8 cellular contexts compared by ENCODE assay signal in genomic region chr17:49567871-49568694, GRCh38. TPM values are rescaled to one million over a fixed set of nuclear protein-coding genes. Genes with fewer than 3 reads are reported as not detected.
DNase-seq lines count a peak whose midpoint lies in the region; TF ChIP-seq lines count a peak whose summit lies in the region.

No MANE protein-coding gene starts in this region.

- peak overlapping the region; percentile 37 for H3K4me3 Mint-ChIP-seq in activated CD4-positive, alpha-beta T cell treated with anti-CD3 and anti-CD28 coated beads, Interleukin-2, amount 10 ng/mL, durations not matched to agents 7 days and 5 days
- H3K4me3 Mint-ChIP-seq in dendritic cell treated with granulocyte-macrophage colony-stimulating factor and Interleukin-4, amounts not matched to agents 40 ng/mL and 50 ng/mL, for 4 days = peak overlapping the region; percentile 68

- no peak overlapping the region for H3K27ac Mint-ChIP-seq in activated CD4-positive, alpha-beta T cell treated with anti-CD3 and anti-CD28 coated beads, Interleukin-2, amount 10 ng/mL, durations not matched to agents 7 days and 5 days
- peak overlapping the region; percentile 50 for H3K27ac Mint-ChIP-seq in dendritic cell treated with granulocyte-macrophage colony-stimulating factor and Interleukin-4, amounts not matched to agents 40 ng/mL and 50 ng/mL, for 4 days

- H3K4me1 Mint-ChIP-seq in activated CD4-positive, alpha-beta T cell treated with anti-CD3 and anti-CD28 coated beads, Interleukin-2, amount 10 ng/mL, durations not matched to agents 7 days and 5 days = peaks cover 31% of the 10 kb centered on the region
- H3K4me1 Mint-ChIP-seq in dendritic cell treated with granulocyte-macrophage colony-stimulating factor and Interleukin-4, amounts not matched to agents 40 ng/mL and 50 ng/mL, for 4 days (ENCODE audit: low read depth) = peaks cover 36% of the 10 kb centered on the region

- intact Hi-C loops in dendritic cell treated with granulocyte-macrophage colony-stimulating factor and Interleukin-4, amounts not matched to agents 40 ng/mL and 50 ng/mL, for 4 days (cut with micrococcal nuclease) = loop anchor here (2.0 to 5.0 kb wide), 3 partner anchors 211 to 429 kb away; partner anchors contain the start of gene DLX3

- peak overlapping the region; percentile 63 to 79 for H3K27ac ChIP-seq in liver (ENCODE audit: low read depth in 1 of 2, low read length in 2 of 2)

- H3K4me3 ChIP-seq in liver (ENCODE audit: low read depth in 1 of 3, low read length in 3 of 3) = peak overlapping the region; percentile 55 to 73 (median 62)

- 7% methylated on average over 42 of the region's 42 CpGs for WGBS in liver

- H3K9ac ChIP-seq in liver (ENCODE audit: low read depth in 1 of 2, low read length in 2 of 2) = no peak overlapping the region

- peaks cover 0 to 17% (median 6%) of the 10 kb centered on the region in 4 donors for H3K4me1 ChIP-seq in liver (ENCODE audit: control insufficient read depth in 4 of 4, insufficient read depth in 4 of 4, low read length in 3 of 4)

- no peaks in the 10 kb centered on the region for H3K9me3 ChIP-seq in liver (ENCODE audit: control insufficient read depth in 4 of 4, low read length in 3 of 4)

- H3K36me3 ChIP-seq in liver (ENCODE audit: control insufficient read depth in 4 of 4, insufficient read depth in 3 of 4, low read depth in 1 of 4, low read length in 3 of 4) = no peaks in the 10 kb centered on the region

- CTCF ChIA-PET in HEK293T (lab: Yijun Ruan, JAX) = interaction anchor here (0.6 to 1.6 kb wide), 14 partner anchors 10 to 1712 kb away, joined by 3 to 10 read pairs (median 4); partner anchors contain the start of gene PHB1
- CTCF ChIA-PET in activated CD4-positive, alpha-beta T cell treated with anti-CD3 and anti-CD28 coated beads, Interleukin-2, amount 10 ng/mL, durations not matched to agents 7 days and 5 days (lab: Charles Lee) = interaction anchor here (0.5 to 5.0 kb wide), 25 partner anchors 7 to 430 kb away, joined by 3 to 116 read pairs (median 4); partner anchors contain the start of genes NXPH3 and SLC35B1

- POLR2A ChIA-PET in HEK293T (lab: Yijun Ruan, JAX) = interaction anchor here (0.6 to 1.0 kb wide), 3 partner anchors 12 to 140 kb away, joined by 3 to 4 read pairs (median 3); partner anchors contain the start of gene SLC35B1
- POLR2A ChIA-PET in activated CD4-positive, alpha-beta T cell treated with anti-CD3 and anti-CD28 coated beads, Interleukin-2, amount 10 ng/mL, durations not matched to agents 7 days and 5 days (lab: Charles Lee) = no interaction called here

- no peaks in the 10 kb centered on the region for H3K36me3 Mint-ChIP-seq in activated CD4-positive, alpha-beta T cell treated with anti-CD3 and anti-CD28 coated beads, Interleukin-2, amount 10 ng/mL, durations not matched to agents 7 days and 5 days (ENCODE audit: low read depth)
- no peaks in the 10 kb centered on the region for H3K36me3 Mint-ChIP-seq in dendritic cell treated with granulocyte-macrophage colony-stimulating factor and Interleukin-4, amounts not matched to agents 40 ng/mL and 50 ng/mL, for 4 days (ENCODE audit: low read depth)

- DNase-seq in COLO668 (lab: John Stamatoyannopoulos, UW; ENCODE audit: unreplicated experiment) (peak; percentile 65), HEK293T (ENCODE audit: extremely low spot score) (peak; percentile 77), NCI-H510A (lab: John Stamatoyannopoulos, UW) (peak; percentile 48), NCI-H1105 (lab: John Stamatoyannopoulos, UW) (no peak)
- peak; percentile 83 for DNase-seq in activated CD4-positive, alpha-beta T cell treated with anti-CD3 and anti-CD28 coated beads, Interleukin-2, amount 10 ng/mL, durations not matched to agents 7 days and 5 days
- peak; percentile 65 for DNase-seq in stimulated activated CD4-positive, alpha-beta T cell treated with anti-CD3 and anti-CD28 coated beads, Interleukin-2, amount 100 ng/mL, for 4 hours (ENCODE audit: low read depth)

- peaks cover 32% of the 10 kb centered on the region for H3K27me3 Mint-ChIP-seq in activated CD4-positive, alpha-beta T cell treated with anti-CD3 and anti-CD28 coated beads, Interleukin-2, amount 10 ng/mL, durations not matched to agents 7 days and 5 days
- H3K27me3 Mint-ChIP-seq in dendritic cell treated with granulocyte-macrophage colony-stimulating factor and Interleukin-4, amounts not matched to agents 40 ng/mL and 50 ng/mL, for 4 days = peaks cover 62% of the 10 kb centered on the region

- TF ChIP-seq CTCF in liver (IDR thresholded peaks at IDR 0.05; ENCODE audit: low read depth, low read length, missing input control) = peak; percentile 97

- peak; percentile 93 to 99 for TF ChIP-seq RAD21 in liver (IDR thresholded peaks at IDR 0.05)

- H3K27me3 ChIP-seq in liver (ENCODE audit: control insufficient read depth in 4 of 4, insufficient read depth in 4 of 4, low read length in 3 of 4) = no peaks in the 10 kb centered on the region

- H3K9me3 Mint-ChIP-seq in activated CD4-positive, alpha-beta T cell treated with anti-CD3 and anti-CD28 coated beads, Interleukin-2, amount 10 ng/mL, durations not matched to agents 7 days and 5 days = no peaks in the 10 kb centered on the region
- H3K9me3 Mint-ChIP-seq in dendritic cell treated with granulocyte-macrophage colony-stimulating factor and Interleukin-4, amounts not matched to agents 40 ng/mL and 50 ng/mL, for 4 days = no peaks in the 10 kb centered on the region

TF ChIP-seq in HEK293T, 16 proteins besides CTCF, POLR2A, EP300 and RAD21:
- TF ChIP-seq SP1 (IDR thresholded peaks at IDR 0.05) (no peak), ELF4 (IDR thresholded peaks at IDR 0.05) (no peak), BHLHE40 (IDR thresholded peaks at IDR 0.05; ENCODE audit: borderline replicate concordance) (no peak), NFRKB (IDR thresholded peaks at IDR 0.05) (no peak)

TF ChIP-seq in liver, 16 proteins besides CTCF, POLR2A, EP300 and RAD21:
- TF ChIP-seq HNF4A (conservative IDR thresholded peaks at IDR 0.05) (peak; percentile 32 to 52), YY1 (IDR thresholded peaks at IDR 0.05) (peak; percentile 90), FOXA1 (IDR thresholded peaks at IDR 0.05) (no peak), RXRA (IDR thresholded peaks at IDR 0.05) (peak; percentile 51 to 88)

RNA-seq across cellular contexts. Expression of gene NXPH3, which starts 7.6 kb away (rescaled TPM):
- total RNA-seq in activated CD4-positive, alpha-beta T cell treated with anti-CD3 and anti-CD28 coated beads, Interleukin-2, amount 10 ng/mL, durations not matched to agents 7 days and 5 days = not detected
- total RNA-seq in liver = under 1 TPM in 1 of 2 donors, not detected in 1; 0.17 TPM
- under 1 TPM in 1 of 2 donors, not detected in 1; 0.22 TPM for polyA plus RNA-seq in liver
